24 cellular contexts compared by ENCODE assay signal in the genomic region with DNA sequence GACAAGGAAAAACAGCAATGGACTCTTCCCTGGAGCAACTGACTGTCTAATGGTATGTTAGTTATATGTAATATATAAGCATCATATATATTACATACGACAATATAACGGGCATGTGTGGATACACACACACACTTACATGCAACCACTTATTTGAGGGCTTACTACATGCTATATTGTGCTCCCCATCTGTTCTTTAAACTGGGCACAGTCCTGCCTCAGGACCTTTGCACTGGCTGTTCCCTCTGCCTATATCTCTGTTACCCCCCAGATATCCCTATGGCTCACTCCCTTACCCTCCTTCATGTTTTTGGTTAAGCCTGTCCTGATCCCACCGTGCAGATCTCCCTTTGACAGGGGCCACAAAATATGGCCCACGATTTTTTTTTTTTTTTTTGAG.
"Had no signal": no experiment of that assay in that cellular context is flagged by ENCODE, and none has a peak within 500 bp of the region (broad histone marks: within the 10 kb centered on the region; RNA-seq: fewer than 3 reads in every experiment).

No MANE protein-coding gene starts in this region.

- FAIRE-seq: HTR-8/SVneo, RCC 7860 had no signal

- H3K9me3 Mint-ChIP-seq: IgD-negative memory B cell had no signal

- H3K27ac Mint-ChIP-seq: IgD-negative memory B cell had no signal

- H3K4me3 Mint-ChIP-seq: IgD-negative memory B cell had no signal

- H3K4me3 ChIP-seq: SJSA1, SK-N-MC had no signal

- H3K4me1 ChIP-seq: SJSA1 had no signal

- DNase-seq: KBM-7, NCI-H1092, NCI-H1105 treated with DMSO at 0.1 percent for 48 hours, NCI-H1417 treated with DMSO at 0.1 percent for 48 hours, NCI-H146, NCI-H187, NCI-H2029, NCI-H2081 treated with DMSO at 0.1 percent for 48 hours, NCI-H2171, NCI-H226, NCI-H446, NCI-H510A, NCI-H524 treated with DMSO at 0.1 percent for 48 hours, NCI-H69, NCI-H774, Right ventricle myocardium superior, RPMI8226, SIG-M5 had no signal

- H3K27me3 ChIP-seq: SJSA1 had no signal

- H3K27me3 Mint-ChIP-seq: IgD-negative memory B cell had no signal

- H3K9me3 ChIP-seq: SJSA1 had no signal

- H3K27ac ChIP-seq: HL-60, SJSA1, SK-N-MC had no signal
